ENCODE assay signal across 11 cellular contexts in genomic region chr7:134905375-134905774, GRCh38.
A peak's percentile ranks its signal among the peaks of the same experiment; 100 is the strongest.
DNase-seq lines count a peak whose midpoint lies in the region; ATAC-seq and TF ChIP-seq lines count a peak whose summit lies in the region.
"Had no signal": no experiment of that assay in that cellular context is flagged by ENCODE, and none has a peak within 500 bp of the region (broad histone marks: within the 10 kb centered on the region; RNA-seq: fewer than 3 reads in every experiment).

No MANE protein-coding gene starts in this region.

- ATAC-seq in HG03139 (IDR thresholded peaks at IDR 0.05; ENCODE audit: unreplicated experiment), result no peak
- ATAC-seq: HCT116; stimulated activated memory B cell treated with anti-CD40 and anti-IgM and Interleukin-4, amounts not matched to agents 10 μg/mL and 1 μg/mL and 100 μg/mL, for 72 hours had no signal

- H4K20me1 ChIP-seq in hepatocyte (ENCODE audit: insufficient read depth, poor library complexity, severe bottlenecking), result no peaks in the 10 kb centered on the region

- in situ Hi-C loops in brain microvascular endothelial cell (cut with HindIII; ENCODE audit: low pct_ligation_motif_present, low sequenced_read_pairs), result no loop called here

- H3K27ac ChIP-seq in brain microvascular endothelial cell (peak overlapping the region; percentile 57), hepatocyte (peak overlapping the region; percentile 38), subcutaneous abdominal adipose tissue (ENCODE audit: low read depth, low read length) (peak overlapping the region; percentile 14)
- H3K27ac ChIP-seq: parathyroid adenoma had no signal

- H3K79me2 ChIP-seq in hepatocyte, result peaks cover 97% of the 10 kb centered on the region
- H3K79me2 ChIP-seq: parathyroid adenoma had no signal

- H3K9me2 ChIP-seq in hepatocyte (replicated peaks; ENCODE audit: insufficient read depth), result no peaks in the 10 kb centered on the region

- H3K27me3 ChIP-seq in brain microvascular endothelial cell (replicated peaks) (no peaks in the 10 kb centered on the region), hepatocyte (no peaks in the 10 kb centered on the region), subcutaneous abdominal adipose tissue (ENCODE audit: control insufficient read depth in 5 of 5, insufficient read depth in 4 of 5, low read length in 5 of 5) (no peaks in the 10 kb centered on the region)

- TF ChIP-seq CTCF in brain microvascular endothelial cell (IDR thresholded peaks at IDR 0.05; ENCODE audit: low read depth, low read length, missing control alignments), result peak; percentile 71
- TF ChIP-seq CTCF in hepatocyte (IDR thresholded peaks at IDR 0.05; ENCODE audit: poor library complexity), result peak; percentile 20

- no peak overlapping the region for H2AFZ ChIP-seq in hepatocyte
- H2AFZ ChIP-seq: parathyroid adenoma had no signal

- H3K36me3 ChIP-seq in brain microvascular endothelial cell (replicated peaks) (peaks cover 29% of the 10 kb centered on the region), hepatocyte (replicated peaks; ENCODE audit: insufficient read depth, low read depth) (no peaks in the 10 kb centered on the region), subcutaneous abdominal adipose tissue (ENCODE audit: control insufficient read depth in 5 of 5, insufficient read depth in 5 of 5, low read length in 5 of 5) (peaks cover 0 to 2% (median 0%) of the 10 kb centered on the region in 5 donors)

- H3K4me1 ChIP-seq in hepatocyte (ENCODE audit: insufficient read depth) (peaks cover 30% of the 10 kb centered on the region), subcutaneous abdominal adipose tissue (ENCODE audit: control insufficient read depth in 5 of 5, insufficient read depth in 5 of 5, low read length in 5 of 5) (peaks cover 0 to 28% (median 14%) of the 10 kb centered on the region in 5 donors)
- H3K4me1 ChIP-seq: parathyroid adenoma had no signal

- WGBS in hepatocyte (ENCODE audit: low lambda C conversion rate, missing lambda C conversion rate), result 64% methylated on average over 2 of the region's 2 CpGs

- no peak overlapping the region for H3K4me2 ChIP-seq in hepatocyte

- H3K9me3 ChIP-seq in hepatocyte (ENCODE audit: low read depth) (no peaks in the 10 kb centered on the region), subcutaneous abdominal adipose tissue (ENCODE audit: control insufficient read depth in 5 of 5, low read length in 5 of 5) (no peaks in the 10 kb centered on the region)

- H3K4me3 ChIP-seq in brain microvascular endothelial cell (ENCODE audit: low read depth, low read length), result no peak overlapping the region
- no peak overlapping the region for H3K4me3 ChIP-seq in hepatocyte
- peak overlapping the region in 1 of 5 donors; percentile 15 for H3K4me3 ChIP-seq in subcutaneous abdominal adipose tissue (ENCODE audit: low read depth in 1 of 5, low read length in 5 of 5)

- H3K9ac ChIP-seq in subcutaneous abdominal adipose tissue (ENCODE audit: low read length in 5 of 5), result no peak overlapping the region
- H3K9ac ChIP-seq: parathyroid adenoma had no signal

- DNase-seq in GM04503 (ENCODE audit: low read depth) (peak; percentile 70), brain microvascular endothelial cell (peak; percentile 81), hepatocyte (ENCODE audit: low spot score) (peak; percentile 62), NCI-H69 (lab: John Stamatoyannopoulos, UW) (no peak), midbrain (lab: John Stamatoyannopoulos, UW) (no peak), NCI-H2081 (lab: John Stamatoyannopoulos, UW) (no peak)

Comparison
In these comparisons a context has a peak if more than half of its experiments do, and no peak if none do; other contexts are left out.
1. DNase-seq: peak in GM04503 (single experiment), brain microvascular endothelial cell (single experiment) and hepatocyte (single experiment); none in NCI-H69 (single experiment), midbrain (single experiment) and NCI-H2081 (0 of 2).
2. Peak in every context shown above with its lines, with median percentiles within 50 percentile points of each other: H3K27ac ChIP-seq.